18 cellular contexts compared by ENCODE assay signal in genomic region chr2:128411431-128411830, GRCh38.
"Had no signal": no experiment of that assay in that cellular context is flagged by ENCODE, and none has a peak within 500 bp of the region (broad histone marks: within the 10 kb centered on the region; RNA-seq: fewer than 3 reads in every experiment).

No MANE protein-coding gene starts in this region.

- H3K27me3 Mint-ChIP-seq: activated naive CD8-positive, alpha-beta T cell had no signal

- H3K9me3 ChIP-seq: lower lobe of right lung had no signal

- H3K79me2 ChIP-seq: parathyroid adenoma had no signal

- H3K36me3 ChIP-seq: lower lobe of right lung had no signal

- H3K4me3 Mint-ChIP-seq: activated naive CD8-positive, alpha-beta T cell; activated T-cell treated with anti-CD3 and anti-CD28 coated beads, Interleukin-2, amount 50 U/mL, for 4 hours; naive thymus-derived CD4-positive, alpha-beta T cell had no signal

- H3K4me1 ChIP-seq: lower lobe of right lung, parathyroid adenoma had no signal

- H3K27ac ChIP-seq: lower lobe of right lung, parathyroid adenoma had no signal

- H3K9me3 Mint-ChIP-seq: activated T-cell treated with anti-CD3 and anti-CD28 coated beads, Interleukin-2, amount 50 U/mL, for 4 hours had no signal

- ATAC-seq: activated CD4-positive, CD25-positive, alpha-beta regulatory T cell treated with anti-CD3 and anti-CD28 coated beads, Interleukin-2, amount 50 U/mL, for 24 hours; activated T-cell treated with anti-CD3 and anti-CD28 coated beads, Interleukin-2, amount 50 U/mL, for 4 hours; lower lobe of right lung; naive thymus-derived CD4-positive, alpha-beta T cell had no signal

- H3K27ac Mint-ChIP-seq: activated naive CD8-positive, alpha-beta T cell; naive thymus-derived CD4-positive, alpha-beta T cell had no signal

- H3K9ac ChIP-seq: parathyroid adenoma had no signal

- DNase-seq: activated CD4-positive, alpha-beta T cell treated with anti-CD3 and anti-CD28 coated beads, Interleukin-2, amount 50 U/mL, for 4 hours; activated gamma-delta T cell treated with Interleukin-2 at 50 U/mL for 16 hours; activated T-cell treated with anti-CD3 and anti-CD28 coated beads, Interleukin-2, amount 50 U/mL, for 4 hours; amniotic stem cell; caudate nucleus; effector memory CD4-positive, alpha-beta T cell; foreskin melanocyte; lower lobe of right lung; retina; stimulated activated CD4-positive, alpha-beta T cell treated with anti-CD3 and anti-CD28 coated beads, Interleukin-4, amount 100 ng/mL, for 24 hours; stimulated activated naive CD4-positive, alpha-beta T cell treated with Interleukin-2 at 50 U/mL for 16 hours; T-helper 1 cell; T1000; trophoblast cell had no signal

- H3K36me3 Mint-ChIP-seq: activated naive CD8-positive, alpha-beta T cell; naive thymus-derived CD4-positive, alpha-beta T cell had no signal

- H3K4me3 ChIP-seq: lower lobe of right lung had no signal

- H3K4me1 Mint-ChIP-seq: naive thymus-derived CD4-positive, alpha-beta T cell had no signal

- H2AFZ ChIP-seq: parathyroid adenoma had no signal
